12 cellular contexts compared by ENCODE assay signal in the genomic region with DNA sequence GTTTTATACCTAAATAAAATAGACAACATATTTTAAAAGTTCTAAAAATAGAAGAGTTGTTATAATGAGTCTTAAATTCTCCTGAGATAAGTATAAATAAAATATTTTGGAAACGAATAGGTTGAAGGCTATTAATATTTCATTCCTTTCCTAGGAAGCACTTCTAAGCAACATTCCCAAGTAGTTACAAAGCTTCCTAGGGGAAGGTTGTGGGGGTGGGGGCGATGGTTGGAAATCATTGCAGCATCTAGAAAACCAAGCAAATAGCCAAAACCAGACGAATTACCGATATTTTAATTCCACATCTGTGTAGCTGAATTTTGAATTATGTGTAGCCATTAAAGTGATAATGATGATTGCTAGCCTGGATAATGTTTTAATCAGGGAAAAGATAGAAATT.
"Had no signal": no experiment of that assay in that cellular context is flagged by ENCODE, and none has a peak within 500 bp of the region (broad histone marks: within the 10 kb centered on the region; RNA-seq: fewer than 3 reads in every experiment).

No MANE protein-coding gene starts in this region.

- H3K4me2 ChIP-seq: neural progenitor cell had no signal

- H3K9me3 Mint-ChIP-seq: activated CD4-positive, alpha-beta memory T cell treated with anti-CD3 and anti-CD28 coated beads, Interleukin-2, amount 10 ng/mL, durations not matched to agents 7 days and 5 days; activated naive CD8-positive, alpha-beta T cell treated with anti-CD3 and anti-CD28 coated beads, Interleukin-2, amount 10 ng/mL, durations not matched to agents 7 days and 5 days; mesothelial cell of epicardium; neural progenitor cell had no signal

- ATAC-seq: activated CD4-positive, alpha-beta T cell treated with anti-CD3 and anti-CD28 coated beads for 36 hours had no signal

- H3K27ac ChIP-seq: neural progenitor cell, parathyroid adenoma, thyroid gland, VCaP had no signal

- H3K27me3 ChIP-seq: ascending aorta, neural progenitor cell, thyroid gland had no signal

- H3K27me3 Mint-ChIP-seq: activated CD4-positive, alpha-beta memory T cell treated with anti-CD3 and anti-CD28 coated beads, Interleukin-2, amount 10 ng/mL, durations not matched to agents 7 days and 5 days; activated CD4-positive, alpha-beta T cell treated with anti-CD3 and anti-CD28 coated beads for 36 hours; activated naive CD8-positive, alpha-beta T cell treated with anti-CD3 and anti-CD28 coated beads, Interleukin-2, amount 10 ng/mL, durations not matched to agents 7 days and 5 days had no signal

- DNase-seq: activated CD4-positive, alpha-beta memory T cell treated with anti-CD3 and anti-CD28 coated beads, Interleukin-2, amount 10 ng/mL, durations not matched to agents 7 days and 5 days; activated CD4-positive, alpha-beta T cell treated with anti-CD3 and anti-CD28 coated beads for 36 hours; activated naive CD8-positive, alpha-beta T cell treated with anti-CD3 and anti-CD28 coated beads, Interleukin-2, amount 10 ng/mL, durations not matched to agents 7 days and 5 days; caudate nucleus; cortex of kidney; effector memory CD4-positive, alpha-beta T cell; thyroid gland had no signal

- H3K4me3 Mint-ChIP-seq: activated CD4-positive, alpha-beta memory T cell treated with anti-CD3 and anti-CD28 coated beads, Interleukin-2, amount 10 ng/mL, durations not matched to agents 7 days and 5 days; activated CD4-positive, alpha-beta T cell treated with anti-CD3 and anti-CD28 coated beads for 36 hours; activated naive CD8-positive, alpha-beta T cell treated with anti-CD3 and anti-CD28 coated beads, Interleukin-2, amount 10 ng/mL, durations not matched to agents 7 days and 5 days; mesothelial cell of epicardium; neural progenitor cell had no signal

- H2AFZ ChIP-seq: neural progenitor cell, parathyroid adenoma had no signal

- H3K79me2 ChIP-seq: parathyroid adenoma had no signal

- H3K4me1 Mint-ChIP-seq: activated CD4-positive, alpha-beta memory T cell treated with anti-CD3 and anti-CD28 coated beads, Interleukin-2, amount 10 ng/mL, durations not matched to agents 7 days and 5 days; activated naive CD8-positive, alpha-beta T cell treated with anti-CD3 and anti-CD28 coated beads, Interleukin-2, amount 10 ng/mL, durations not matched to agents 7 days and 5 days; mesothelial cell of epicardium; neural progenitor cell had no signal

- H3K4me1 ChIP-seq: neural progenitor cell, parathyroid adenoma had no signal

- H3K27ac Mint-ChIP-seq: activated CD4-positive, alpha-beta memory T cell treated with anti-CD3 and anti-CD28 coated beads, Interleukin-2, amount 10 ng/mL, durations not matched to agents 7 days and 5 days; activated CD4-positive, alpha-beta T cell treated with anti-CD3 and anti-CD28 coated beads for 36 hours; activated naive CD8-positive, alpha-beta T cell treated with anti-CD3 and anti-CD28 coated beads, Interleukin-2, amount 10 ng/mL, durations not matched to agents 7 days and 5 days; mesothelial cell of epicardium; neural progenitor cell had no signal

- H3K9me3 ChIP-seq: ascending aorta, thyroid gland had no signal

- H3K4me3 ChIP-seq: ascending aorta, neural progenitor cell, thyroid gland had no signal

- H3K9ac ChIP-seq: neural progenitor cell, parathyroid adenoma had no signal
